ENCODE assay signal across 8 cellular contexts in the genomic region with DNA sequence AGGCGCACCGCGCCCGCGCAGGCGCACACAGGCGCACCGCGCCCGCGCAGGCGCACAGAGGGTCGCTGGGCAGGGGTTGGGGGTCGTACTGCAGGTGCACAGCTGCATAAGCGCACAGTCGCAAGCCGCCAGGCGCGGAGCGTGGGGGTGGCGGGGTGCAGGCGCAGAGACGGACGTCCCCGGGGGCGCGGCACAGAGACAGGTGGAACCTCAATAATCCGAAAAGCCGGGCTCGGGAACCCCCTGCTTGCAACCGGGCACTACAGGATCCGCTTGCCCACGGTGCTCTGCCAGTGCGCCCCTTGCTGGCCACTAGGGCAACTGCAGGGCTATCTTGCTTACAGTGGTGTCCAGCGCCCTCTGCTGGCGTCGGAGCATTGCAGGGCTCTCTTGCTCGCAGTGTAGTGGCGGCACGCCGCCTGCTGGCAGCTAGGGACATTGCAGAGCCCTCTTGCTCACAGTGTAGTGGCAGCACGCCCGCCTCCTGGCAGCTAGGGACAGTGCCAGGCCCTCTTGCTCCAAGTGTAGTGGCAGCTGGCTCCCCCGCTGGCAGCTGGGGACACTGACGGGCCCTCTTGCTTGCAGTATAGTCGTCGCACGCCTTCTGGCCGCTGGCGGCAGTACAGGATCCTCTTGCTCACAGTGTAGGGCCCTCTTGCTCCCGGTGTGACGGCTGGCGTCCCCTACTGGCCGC. TPM values are rescaled to one million over a fixed set of nuclear protein-coding genes. Genes with fewer than 3 reads are reported as not detected.
DNase-seq lines count a peak whose midpoint lies in the region; ATAC-seq and TF ChIP-seq lines count a peak whose summit lies in the region.

No MANE protein-coding gene starts in this region.

- H3K4me1 ChIP-seq in esophagus muscularis mucosa: no peaks in the 10 kb centered on the region

- no peak for TF ChIP-seq POLR2A in esophagus muscularis mucosa (IDR thresholded peaks at IDR 0.05; ENCODE audit: low read depth)

- 68% methylated on average over 38 of the region's 54 CpGs for WGBS in esophagus muscularis mucosa

- no peaks in the 10 kb centered on the region for H3K36me3 ChIP-seq in esophagus muscularis mucosa

- TF ChIP-seq EP300 in esophagus muscularis mucosa (IDR thresholded peaks at IDR 0.05): no peak

- H3K27me3 ChIP-seq in esophagus muscularis mucosa: no peaks in the 10 kb centered on the region

- intact Hi-C loops in esophagus muscularis mucosa (cut with DNase I): no loop called here

- peaks cover 4% of the 10 kb centered on the region for H3K4me1 Mint-ChIP-seq in osteocyte (ENCODE audit: unreplicated experiment)

- H3K36me3 Mint-ChIP-seq in osteocyte (ENCODE audit: unreplicated experiment): no peaks in the 10 kb centered on the region

- H3K9me3 ChIP-seq in esophagus muscularis mucosa: no peaks in the 10 kb centered on the region

- peak overlapping the region; percentile 77 for H3K4me3 Mint-ChIP-seq in osteocyte (ENCODE audit: unreplicated experiment)

- ATAC-seq in HG02938 (IDR thresholded peaks at IDR 0.05; ENCODE audit: unreplicated experiment): no peak

- peak overlapping the region; percentile 73 for H3K27ac Mint-ChIP-seq in osteocyte (ENCODE audit: unreplicated experiment)

- peak overlapping the region in 1 of 4 donors; percentile 25 for H3K4me3 ChIP-seq in esophagus muscularis mucosa

- no peak overlapping the region for H3K27ac ChIP-seq in esophagus muscularis mucosa (replicated peaks in 1 of 4)

- H3K27me3 Mint-ChIP-seq in osteocyte (ENCODE audit: unreplicated experiment): peaks cover 2% of the 10 kb centered on the region

- no peaks in the 10 kb centered on the region for H3K9me3 Mint-ChIP-seq in osteocyte (ENCODE audit: unreplicated experiment)

- peak; percentile 33 for DNase-seq in CMK (ENCODE audit: low read depth)
- DNase-seq in NCI-H1694 (lab: John Stamatoyannopoulos, UW): peak; percentile 81
- peak; percentile 88 for DNase-seq in activated CD8-positive, alpha-beta memory T cell treated with anti-CD3 and anti-CD28 coated beads, Interleukin-2, amount 50 U/mL, for 48 hours
- DNase-seq in esophagus muscularis mucosa (ENCODE audit: extremely low spot score): no peak
- DNase-seq in osteocyte (ENCODE audit: extremely low spot score, unreplicated experiment): peak; percentile 97
- no peak for DNase-seq in NCI-H1417 treated with DMSO at 0.1 percent for 48 hours (lab: John Stamatoyannopoulos, UW)
- no peak for DNase-seq in 8988T

- TF ChIP-seq CTCF in esophagus muscularis mucosa (IDR thresholded peaks at IDR 0.05) (peak; percentile 39 to 55 (median 51)), osteocyte (IDR thresholded peaks at IDR 0.05) (peak; percentile 100)

RNA-seq across cellular contexts. Expression of a gene that starts 34.9 kb away (rescaled TPM):
- 1 to 10 TPM in 3 of 4 donors, under 1 TPM in 1; 0.98 to 3.7 (median 1.5) TPM for total RNA-seq in esophagus muscularis mucosa
- not detected in 2 replicates for total RNA-seq in osteocyte

Comparison
In these comparisons a context has a peak if more than half of its experiments do, and no peak if none do; other contexts are left out.
1. DNase-seq: peak in CMK (single experiment), NCI-H1694 (single experiment), activated CD8-positive, alpha-beta memory T cell treated with anti-CD3 and anti-CD28 coated beads, Interleukin-2, amount 50 U/mL, for 48 hours (single experiment) and osteocyte (single experiment); none in esophagus muscularis mucosa (single experiment), NCI-H1417 treated with DMSO at 0.1 percent for 48 hours (single experiment) and 8988T (single experiment).